11 cellular contexts compared by ENCODE assay signal in the genomic region with DNA sequence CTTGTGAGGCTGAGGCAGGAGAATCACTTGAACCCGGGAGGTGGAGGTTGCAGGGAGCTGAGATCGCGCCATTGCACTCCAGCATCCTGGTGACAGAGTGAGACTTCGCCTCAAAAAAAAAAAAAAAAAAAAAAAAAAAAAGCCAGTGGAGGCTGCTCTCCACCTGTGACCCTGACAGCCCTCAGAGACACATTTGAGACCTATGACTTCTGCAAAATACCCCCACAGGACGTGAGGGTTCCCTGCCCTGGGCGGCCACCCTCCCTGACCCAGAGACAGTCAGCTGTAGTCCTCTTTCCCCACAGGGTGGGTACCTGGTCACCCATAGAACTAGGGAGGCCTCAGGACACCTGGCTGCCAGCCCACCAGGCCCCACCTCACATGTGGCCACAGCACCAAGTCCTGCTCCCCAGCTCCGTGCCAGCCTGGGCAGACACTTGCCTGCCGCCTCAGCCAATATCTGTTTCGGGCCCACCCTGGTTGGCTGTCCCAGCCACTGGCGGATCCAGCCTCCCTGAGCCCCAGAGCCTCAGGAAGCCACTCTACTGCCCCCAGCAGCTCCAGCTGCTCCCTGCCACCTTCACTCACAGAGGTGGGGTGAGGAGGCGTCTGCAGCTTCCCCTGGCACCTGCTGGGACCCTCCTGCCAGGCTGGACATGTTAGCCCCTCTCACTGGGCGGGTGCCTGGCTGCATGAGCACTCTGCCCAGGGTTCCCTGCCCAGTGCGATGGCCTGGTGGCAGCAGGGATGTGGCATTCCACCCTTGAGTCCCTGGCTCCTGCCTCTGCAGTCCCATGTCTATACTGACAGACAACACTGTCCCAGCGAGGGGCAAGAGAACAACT. TPM values are rescaled to one million over a fixed set of nuclear protein-coding genes. Genes with fewer than 3 reads are reported as not detected.
DNase-seq lines count a peak whose midpoint lies in the region; ATAC-seq, FAIRE-seq and TF ChIP-seq lines count a peak whose summit lies in the region.
"Had no signal": no experiment of that assay in that cellular context is flagged by ENCODE, and none has a peak within 500 bp of the region (broad histone marks: within the 10 kb centered on the region; RNA-seq: fewer than 3 reads in every experiment).

No MANE protein-coding gene starts in this region.

- intact Hi-C loops in heart left ventricle (cut with DNase I), result no loop called here
- intact Hi-C loops in cardiac septum (cut with DNase I), result no loop called here
- intact Hi-C loops in GM12878 (cut with micrococcal nuclease; ENCODE audit: unreplicated experiment), result no loop called here
- intact Hi-C loops in mucosa of descending colon (cut with DNase I, micrococcal nuclease), result no loop called here

- H3K27ac ChIP-seq in heart left ventricle (peak overlapping the region in 11 of 12 donors; percentile 42 to 99 (median 92)), GM12878 (ENCODE audit: control insufficient read depth, insufficient read depth) (no peak overlapping the region)

- WGBS in heart left ventricle, 4 donors, result 71 to 78% (median 74%) methylated on average over 11 to 14 of the region's 14 CpGs
- WGBS in GM12878 (ENCODE audit: insufficient coverage, insufficient replicate concordance, low lambda C conversion rate, missing lambda C conversion rate), result 49% methylated on average over 13 of the region's 14 CpGs

- TF ChIP-seq CTCF in heart left ventricle (IDR thresholded peaks at IDR 0.05) (peak in 1 of 12 donors; percentile 6), GM12878 (IDR thresholded peaks at IDR 0.05 in 2 of 3, conservative IDR thresholded peaks at IDR 0.05 in 1 of 3; ENCODE audit: control insufficient read depth in 2 of 3, extremely low read depth in 1 of 3, insufficient read depth in 1 of 3, low read depth in 3 of 3, low read length in 3 of 3) (peak in 1 of 3 experiments; percentile 25; a peak in 2 of 6 replicates), mucosa of descending colon (IDR thresholded peaks at IDR 0.05) (no peak), GM20000 (IDR thresholded peaks at IDR 0.05; ENCODE audit: extremely low read depth, missing control alignments) (no peak)

- no peak overlapping the region for H3K9ac ChIP-seq in GM12878 (ENCODE audit: control insufficient read depth, insufficient read depth, low read length)

- H3K27me3 ChIP-seq in heart left ventricle, result no peaks in the 10 kb centered on the region
- no peaks in the 10 kb centered on the region for H3K27me3 ChIP-seq in GM12878 (replicated peaks in 1 of 2; ENCODE audit: control insufficient read depth in 2 of 2, insufficient read depth in 2 of 2, low read length in 1 of 2)

- H4K20me1 ChIP-seq in GM12878 (ENCODE audit: control insufficient read depth, insufficient read depth), result peaks cover 7% of the 10 kb centered on the region; the same call in 1 of the 2 replicates

- no peak for FAIRE-seq in GM12878 (lab: Jason Lieb, UNC)

- no peak for ATAC-seq in heart left ventricle
- no peak for ATAC-seq in GM12878
- no peak for ATAC-seq in mucosa of descending colon
- no peak for ATAC-seq in GM19324 (IDR thresholded peaks at IDR 0.05; ENCODE audit: low FRiP score, unreplicated experiment)
- no peak for ATAC-seq in GM21737 (IDR thresholded peaks at IDR 0.05; ENCODE audit: unreplicated experiment)

- peak overlapping the region; percentile 34; the same call in 1 of the 2 replicates for H3K4me2 ChIP-seq in GM12878 (ENCODE audit: control insufficient read depth, insufficient read depth)

- no peak for TF ChIP-seq RAD21 in GM12878 (IDR thresholded peaks at IDR 0.05; ENCODE audit: insufficient read depth, low read depth, low read length)

- H3K36me3 ChIP-seq in heart left ventricle (peaks cover 0 to 87% (median 60%) of the 10 kb centered on the region in 9 donors), GM12878 (ENCODE audit: control insufficient read depth in 2 of 2, insufficient read depth in 2 of 2, low read length in 1 of 2) (peaks cover 20 to 27% of the 10 kb centered on the region in 2 experiments), mucosa of descending colon (ENCODE audit: low read depth) (peaks cover 10% of the 10 kb centered on the region)

- H3K4me1 ChIP-seq in heart left ventricle, result peaks cover 33 to 100% (median 88%) of the 10 kb centered on the region in 12 donors
- peaks cover 46% of the 10 kb centered on the region for H3K4me1 ChIP-seq in GM12878 (ENCODE audit: control insufficient read depth, insufficient read depth, low read length)
- peaks cover 68% of the 10 kb centered on the region for H3K4me1 ChIP-seq in mucosa of descending colon (ENCODE audit: low read depth)

- RAD21 ChIA-PET in GM12878 (lab: Charles Lee; ENCODE audit: unreplicated experiment), result interaction anchor here (0.9 to 2.4 kb wide), 2 partner anchors 8 to 49 kb away, joined by 4 to 10 read pairs; no protein-coding TSS in a partner anchor

- H2AFZ ChIP-seq in GM12878 (ENCODE audit: control insufficient read depth, low read depth, low read length), result no peak overlapping the region

- TF ChIP-seq POLR2A in heart left ventricle (IDR thresholded peaks at IDR 0.05), result no peak
- peak; percentile 59 for TF ChIP-seq POLR2A in GM12878 (IDR thresholded peaks at IDR 0.05; ENCODE audit: low read depth, low read length)

- H3K4me3 ChIP-seq in heart left ventricle (no peak overlapping the region), GM12878 (no peak overlapping the region), mucosa of descending colon (no peak overlapping the region)

- SMC1A ChIA-PET in GM12878 (lab: Charles Lee; ENCODE audit: uncharacterized antibody, unreplicated experiment), result interaction anchor here (1.1 kb wide), 1 partner anchor 40 kb away, joined by 3 read pairs; no protein-coding TSS in a partner anchor

- POLR2A ChIA-PET in GM12878 (lab: Charles Lee), result interaction anchor here (0.6 to 4.3 kb wide), 5 partner anchors 8 to 121 kb away, joined by 3 to 37 read pairs (median 5); a partner anchor contains a TSS

- CTCF ChIA-PET in GM12878 (lab: Yijun Ruan, JAX), result interaction anchor here (1.0 to 1.1 kb wide), 2 partner anchors 9 to 24 kb away, joined by 3 read pairs; no protein-coding TSS in a partner anchor

- TF ChIP-seq EP300 in GM12878 (IDR thresholded peaks at IDR 0.05; ENCODE audit: borderline replicate concordance in 1 of 2, control insufficient read depth in 1 of 2, low read depth in 2 of 2, low read length in 2 of 2), result no peak

- in situ Hi-C loops in GM12878 (cut with MboI), result no loop called here

- DNase-seq in heart left ventricle (peak in 1 of 5 donors; percentile 36), cardiac septum (ENCODE audit: low spot score) (no peak), GM12878 (ENCODE audit: low read depth, low spot score) (no peak), mucosa of descending colon (peak in 2 of 3 donors; percentile 44 to 67), GM20000 (ENCODE audit: low spot score) (no peak)
- no peak for DNase-seq in stimulated activated CD4-positive, alpha-beta T cell treated with anti-CD3 and anti-CD28 coated beads, Interleukin-4, amount 100 ng/mL, for 4 hours
- DNase-seq: Caco-2, NCI-H146, SW 1271 had no signal

- no peaks in the 10 kb centered on the region for H3K9me3 ChIP-seq in heart left ventricle
- H3K9me3 ChIP-seq in GM12878 (replicated peaks; ENCODE audit: control insufficient read depth, insufficient read depth, low read length), result no peaks in the 10 kb centered on the region
- H3K9me3 ChIP-seq in mucosa of descending colon, result no peaks in the 10 kb centered on the region
- H3K9me3 ChIP-seq: Caco-2 had no signal

- no TSS peak for BruUV-seq in GM12878 (replicated peaks; lab: Mats Ljungman, UMichigan)

- peaks cover 60% of the 10 kb centered on the region for H3K79me2 ChIP-seq in GM12878 (ENCODE audit: control insufficient read depth, insufficient read depth, low read length)

RNA-seq across cellular contexts. Expression of a gene that starts 7.0 kb away (rescaled TPM):
- 100 to 1,000 TPM; 129 to 318 (median 155) TPM for total RNA-seq in heart left ventricle
- 100 to 1,000 TPM; 110 to 197 TPM for polyA plus RNA-seq in heart left ventricle
- total RNA-seq in cardiac septum, result 122 TPM
- 200 and 243 TPM in 2 replicates for total RNA-seq in GM12878 (2013; cell fraction: nucleolus; rRNA removed)
- total RNA-seq in GM12878 (2014; rRNA removed), result 159 and 168 TPM in 2 replicates
- 70.3 and 77.9 TPM in 2 replicates for total RNA-seq in GM12878 (2014; rRNA removed; fragmentation: Illumina TruSeq; extraction: Trizol)
- total RNA-seq in GM12878 (2021), result 365 and 378 TPM in 2 replicates
- 99.4 TPM for polyA plus RNA-seq in GM12878 (2011; ENCODE audit: low read depth)
- 113 and 223 TPM in 2 replicates for polyA plus RNA-seq in GM12878 (2011; rRNA removed)
- 264 and 354 TPM in 2 replicates for polyA plus RNA-seq in GM12878 (2011; cell fraction: cytosol; rRNA removed)
- polyA plus RNA-seq in GM12878 (2011; cell fraction: nucleus; rRNA removed), result 566 and 615 TPM in 2 replicates
- 257 and 345 TPM in 2 replicates for polyA plus RNA-seq in GM12878 (2012)
- 29.6 and 61.9 TPM in 2 replicates for polyA plus RNA-seq in GM12878 (2014; fragmentation: Illumina TruSeq; extraction: Trizol)
- 10 to 100 TPM in 1 of 2 experiments, 1 to 10 TPM in 1; 9.6 to 17.6 TPM for polyA plus RNA-seq in GM12878 (2014; fragmentation: Nextera tagmentation; extraction: Ambion mirVana)
- polyA plus RNA-seq in GM12878 (2014; rRNA removed), result 195 and 218 TPM in 2 replicates
- polyA plus RNA-seq in GM12878 (2016; fragmentation: Nextera tagmentation; extraction: Ambion mirVana), result 10 to 100 TPM; 38.3 to 53.3 TPM
- 188 and 408 TPM in 2 replicates for polyA minus RNA-seq in GM12878 (2011; rRNA and poly(A)+ RNA removed)
- 223 and 291 TPM in 2 replicates for polyA minus RNA-seq in GM12878 (2011; cell fraction: cytosol; rRNA and poly(A)+ RNA removed)
- polyA minus RNA-seq in GM12878 (2011; cell fraction: nucleus; rRNA and poly(A)+ RNA removed), result 114 and 130 TPM in 2 replicates
- 100 to 1,000 TPM; 252 to 330 (median 304) TPM for total RNA-seq in mucosa of descending colon

RNA-seq across cellular contexts. Expression of a gene that starts 28.6 kb away (rescaled TPM):
- total RNA-seq in heart left ventricle, result 10 to 100 TPM; 47.3 to 81.8 (median 52.6) TPM
- polyA plus RNA-seq in heart left ventricle, result 10 to 100 TPM; 39.4 to 46.2 TPM
- 60.5 TPM for total RNA-seq in cardiac septum
- total RNA-seq in GM12878 (2013; cell fraction: nucleolus; rRNA removed), result 28.6 and 36.5 TPM in 2 replicates
- 18.3 and 19.9 TPM in 2 replicates for total RNA-seq in GM12878 (2014; rRNA removed)
- total RNA-seq in GM12878 (2014; rRNA removed; fragmentation: Illumina TruSeq; extraction: Trizol), result 8.2 and 10.6 TPM in 2 replicates
- total RNA-seq in GM12878 (2021), result 62.2 and 66.2 TPM in 2 replicates
- 14.1 TPM for polyA plus RNA-seq in GM12878 (2011; ENCODE audit: low read depth)
- polyA plus RNA-seq in GM12878 (2011; rRNA removed), result 8.8 and 18.6 TPM in 2 replicates
- polyA plus RNA-seq in GM12878 (2011; cell fraction: cytosol; rRNA removed), result 17.6 and 23.3 TPM in 2 replicates
- 31.2 and 32.5 TPM in 2 replicates for polyA plus RNA-seq in GM12878 (2011; cell fraction: nucleus; rRNA removed)
- 56.8 and 72.7 TPM in 2 replicates for polyA plus RNA-seq in GM12878 (2012)
- polyA plus RNA-seq in GM12878 (2014; fragmentation: Illumina TruSeq; extraction: Trizol), result 3.2 and 10.1 TPM in 2 replicates
- polyA plus RNA-seq in GM12878 (2014; fragmentation: Nextera tagmentation; extraction: Ambion mirVana), result under 1 TPM; 0.13 to 0.37 TPM
- polyA plus RNA-seq in GM12878 (2014; rRNA removed), result 45.4 and 50.9 TPM in 2 replicates
- polyA plus RNA-seq in GM12878 (2016; fragmentation: Nextera tagmentation; extraction: Ambion mirVana), result 1 to 10 TPM; 4.5 to 5.5 TPM
- 7.7 and 16.5 TPM in 2 replicates for polyA minus RNA-seq in GM12878 (2011; rRNA and poly(A)+ RNA removed)
- 16.2 TPM in 2 replicates for polyA minus RNA-seq in GM12878 (2011; cell fraction: cytosol; rRNA and poly(A)+ RNA removed)
- 5.9 and 13.0 TPM in 2 replicates for polyA minus RNA-seq in GM12878 (2011; cell fraction: nucleus; rRNA and poly(A)+ RNA removed)
- total RNA-seq in mucosa of descending colon, result 10 to 100 TPM; 66.0 to 82.3 (median 71.5) TPM

RNA-seq across cellular contexts. Expression of a gene that starts 52.0 kb away (rescaled TPM):
- 10 to 100 TPM; 10.8 to 32.3 (median 16.7) TPM for total RNA-seq in heart left ventricle
- 10 to 100 TPM in 1 of 2 donors, 1 to 10 TPM in 1; 7.1 to 18.6 TPM for polyA plus RNA-seq in heart left ventricle
- 17.0 TPM for total RNA-seq in cardiac septum
- 153 and 159 TPM in 2 replicates for total RNA-seq in GM12878 (2013; cell fraction: nucleolus; rRNA removed)
- 56.6 and 69.6 TPM in 2 replicates for total RNA-seq in GM12878 (2014; rRNA removed)
- total RNA-seq in GM12878 (2014; rRNA removed; fragmentation: Illumina TruSeq; extraction: Trizol), result 32.7 and 40.5 TPM in 2 replicates
- 176 and 181 TPM in 2 replicates for total RNA-seq in GM12878 (2021)
- polyA plus RNA-seq in GM12878 (2011; ENCODE audit: low read depth), result 73.8 TPM
- polyA plus RNA-seq in GM12878 (2011; rRNA removed), result 71.7 and 229 TPM in 2 replicates
- polyA plus RNA-seq in GM12878 (2011; cell fraction: cytosol; rRNA removed), result 315 and 350 TPM in 2 replicates
- 137 and 163 TPM in 2 replicates for polyA plus RNA-seq in GM12878 (2011; cell fraction: nucleus; rRNA removed)
- 168 TPM in 2 replicates for polyA plus RNA-seq in GM12878 (2012)
- polyA plus RNA-seq in GM12878 (2014; fragmentation: Illumina TruSeq; extraction: Trizol), result 54.2 and 82.9 TPM in 2 replicates
- 10 to 100 TPM in 1 of 2 experiments, 1 to 10 TPM in 1; 7.5 to 10.9 TPM for polyA plus RNA-seq in GM12878 (2014; fragmentation: Nextera tagmentation; extraction: Ambion mirVana)
- 123 and 147 TPM in 2 replicates for polyA plus RNA-seq in GM12878 (2014; rRNA removed)
- polyA plus RNA-seq in GM12878 (2016; fragmentation: Nextera tagmentation; extraction: Ambion mirVana), result 10 to 100 TPM; 79.3 to 79.5 TPM
- polyA minus RNA-seq in GM12878 (2011; rRNA and poly(A)+ RNA removed), result 236 and 392 TPM in 2 replicates
- 239 TPM in 2 replicates for polyA minus RNA-seq in GM12878 (2011; cell fraction: cytosol; rRNA and poly(A)+ RNA removed)
- 54.2 and 86.9 TPM in 2 replicates for polyA minus RNA-seq in GM12878 (2011; cell fraction: nucleus; rRNA and poly(A)+ RNA removed)
- total RNA-seq in mucosa of descending colon, result 10 to 100 TPM; 39.8 to 76.8 (median 43.7) TPM

RNA-seq across cellular contexts. Expression of a gene that starts 52.6 kb away (rescaled TPM):
- 1 to 10 TPM in 8 of 9 donors, not detected in 1; 1.7 to 6.2 (median 2.3) TPM for total RNA-seq in heart left ventricle
- 1 to 10 TPM; 4.4 to 5.8 TPM for polyA plus RNA-seq in heart left ventricle
- total RNA-seq in cardiac septum, result 4.3 TPM
- total RNA-seq in GM12878 (2013; cell fraction: nucleolus; rRNA removed), result 35.1 and 37.8 TPM in 2 replicates
- total RNA-seq in GM12878 (2014; rRNA removed), result 20.7 and 22.3 TPM in 2 replicates
- total RNA-seq in GM12878 (2014; rRNA removed; fragmentation: Illumina TruSeq; extraction: Trizol), result 7.2 and 7.6 TPM in 2 replicates
- total RNA-seq in GM12878 (2021), result 12.0 and 14.6 TPM in 2 replicates
- 16.5 TPM for polyA plus RNA-seq in GM12878 (2011; ENCODE audit: low read depth)
- 14.2 and 22.9 TPM in 2 replicates for polyA plus RNA-seq in GM12878 (2011; rRNA removed)
- 23.3 and 39.9 TPM in 2 replicates for polyA plus RNA-seq in GM12878 (2011; cell fraction: cytosol; rRNA removed)
- polyA plus RNA-seq in GM12878 (2011; cell fraction: nucleus; rRNA removed), result 285 and 407 TPM in 2 replicates
- 52.8 and 57.2 TPM in 2 replicates for polyA plus RNA-seq in GM12878 (2012)
- 3.8 and 7.3 TPM in 2 replicates for polyA plus RNA-seq in GM12878 (2014; fragmentation: Illumina TruSeq; extraction: Trizol)
- 1 to 10 TPM in 1 of 2 experiments, under 1 TPM in 1; 0.53 to 1.9 TPM for polyA plus RNA-seq in GM12878 (2014; fragmentation: Nextera tagmentation; extraction: Ambion mirVana)
- 27.1 and 30.3 TPM in 2 replicates for polyA plus RNA-seq in GM12878 (2014; rRNA removed)
- polyA plus RNA-seq in GM12878 (2016; fragmentation: Nextera tagmentation; extraction: Ambion mirVana), result 1 to 10 TPM; 5.5 to 6.9 TPM
- 7.2 and 11.1 TPM in 2 replicates for polyA minus RNA-seq in GM12878 (2011; rRNA and poly(A)+ RNA removed)
- 4.0 and 5.9 TPM in 2 replicates for polyA minus RNA-seq in GM12878 (2011; cell fraction: cytosol; rRNA and poly(A)+ RNA removed)
- polyA minus RNA-seq in GM12878 (2011; cell fraction: nucleus; rRNA and poly(A)+ RNA removed), result 23.2 and 25.0 TPM in 2 replicates
- total RNA-seq in mucosa of descending colon, result 1 to 10 TPM; 2.2 to 5.3 (median 3.4) TPM

Comparison
In these comparisons a context has a peak if more than half of its experiments do, and no peak if none do; other contexts are left out.
1. DNase-seq: peak in mucosa of descending colon (2 of 3); none in cardiac septum (single experiment), GM12878 (single experiment), stimulated activated CD4-positive, alpha-beta T cell treated with anti-CD3 and anti-CD28 coated beads, Interleukin-4, amount 100 ng/mL, for 4 hours (0 of 2) and GM20000 (single experiment).